ENCODE assay signal across 14 cellular contexts in the genomic region with DNA sequence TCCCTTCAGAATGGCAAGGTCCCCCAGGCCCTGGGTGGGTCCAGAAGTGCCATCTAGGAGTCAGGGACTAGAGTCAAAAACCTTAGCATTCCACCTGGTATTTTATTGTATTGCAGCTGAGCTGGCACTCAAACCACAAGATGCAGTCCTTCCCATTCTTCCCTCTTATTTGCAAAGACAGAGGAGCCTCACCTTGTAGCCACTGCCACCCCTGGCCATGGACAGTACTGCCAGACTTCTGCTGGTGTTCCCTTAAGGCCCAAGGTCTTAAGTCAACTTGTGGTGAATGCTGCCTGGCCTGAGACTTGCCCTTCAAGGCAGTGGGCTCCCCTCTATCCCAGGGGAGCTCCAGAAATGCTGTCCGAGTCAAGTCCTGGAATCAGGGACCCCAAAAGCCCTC. TPM values are rescaled to one million over a fixed set of nuclear protein-coding genes. Genes with fewer than 3 reads are reported as not detected.
DNase-seq lines count a peak whose midpoint lies in the region; ATAC-seq and TF ChIP-seq lines count a peak whose summit lies in the region.
"Had no signal": no experiment of that assay in that cellular context is flagged by ENCODE, and none has a peak within 500 bp of the region (broad histone marks: within the 10 kb centered on the region; RNA-seq: fewer than 3 reads in every experiment).

No MANE protein-coding gene starts in this region.

- no peak overlapping the region for H3K9ac ChIP-seq in H9 (ENCODE audit: extremely low read depth, insufficient read length, low read length)

- no peak overlapping the region for H3K14ac ChIP-seq in H9 (ENCODE audit: insufficient read depth, low read length)

- H2BK15ac ChIP-seq in H9 (ENCODE audit: low read depth, low read length), result no peak overlapping the region

- H3T11ph ChIP-seq in H9 (ENCODE audit: low read length), result no peak overlapping the region

- H3K27ac ChIP-seq in H9 (ENCODE audit: insufficient read length, low read depth, low read length) (no peak overlapping the region), iPS DF 6.9 (ENCODE audit: low read length) (no peak overlapping the region), left lung (no peak overlapping the region)
- H3K27ac ChIP-seq: stomach had no signal

- H2BK120ac ChIP-seq in H9 (ENCODE audit: low read depth, low read length, poor library complexity, severe bottlenecking), result no peak overlapping the region

- H3K4me2 ChIP-seq in H9 (ENCODE audit: insufficient read depth, insufficient read length, low read length), result no peak overlapping the region

- TF ChIP-seq CTCF in AG10803 (conservative IDR thresholded peaks at IDR 0.05; ENCODE audit: low read length) (peak; percentile 11; the same call in 1 of the 2 replicates), H9 (conservative IDR thresholded peaks at IDR 0.05) (peak; percentile 59), left lung (IDR thresholded peaks at IDR 0.05) (no peak)

- ATAC-seq in GM18870 (IDR thresholded peaks at IDR 0.05; ENCODE audit: unreplicated experiment) (no peak), left lung (no peak)
- ATAC-seq: T-cell had no signal

- H2BK12ac ChIP-seq in H9 (ENCODE audit: insufficient read length, low read depth, low read length), result no peak overlapping the region

- H4K20me1 ChIP-seq in H9 (ENCODE audit: control insufficient read depth, insufficient read depth, insufficient read length), result no peaks in the 10 kb centered on the region

- no peak overlapping the region for H3K23ac ChIP-seq in H9 (ENCODE audit: insufficient read length, low read depth, low read length)

- H4K8ac ChIP-seq in H9 (replicated peaks; ENCODE audit: insufficient read length, low read depth, low read length), result no peak overlapping the region

- H3K56ac ChIP-seq in H9 (ENCODE audit: insufficient read length, low read depth, low read length), result no peak overlapping the region

- H3K9me3 Mint-ChIP-seq in H9, result peaks cover 34 to 39% of the 10 kb centered on the region in 2 experiments

- no peak overlapping the region for H3K27ac Mint-ChIP-seq in H9
- H3K27ac Mint-ChIP-seq: nephron progenitor cell, T-cell had no signal

- H3K4me3 ChIP-seq in AG10803 (ENCODE audit: low read length) (no peak overlapping the region), iPS DF 6.9 (ENCODE audit: low read length) (no peak overlapping the region), left lung (no peak overlapping the region)
- H3K4me3 ChIP-seq: HAP-1, stomach had no signal

- peak; percentile 0 for DNase-seq in AG10803 (ENCODE audit: low read depth)
- peak; percentile 66 for DNase-seq in H9
- peak; percentile 3 for DNase-seq in SK-N-DZ (ENCODE audit: low spot score)
- DNase-seq in iPS DF 6.9 (ENCODE audit: low read depth, low spot score), result peak; percentile 16
- no peak for DNase-seq in GM19238 (ENCODE audit: insufficient read length, low spot score)
- no peak for DNase-seq in left lung
- DNase-seq in NCI-H2107 treated with DMSO at 0.1 percent for 48 hours (lab: John Stamatoyannopoulos, UW; ENCODE audit: unreplicated experiment), result no peak
- DNase-seq: NCI-H2081 treated with DMSO at 0.1 percent for 48 hours, nephron progenitor cell, stomach, T-cell had no signal

- H4K5ac ChIP-seq in H9 (ENCODE audit: insufficient read length, low read depth, low read length), result no peak overlapping the region

- H3K36me3 Mint-ChIP-seq in H9 (ENCODE audit: insufficient read depth in 1 of 3, low read depth in 3 of 3), result peaks cover 15 to 23% (median 20%) of the 10 kb centered on the region in 3 experiments

- no peaks in the 10 kb centered on the region for H3K79me2 ChIP-seq in H9 (ENCODE audit: insufficient read depth, low read length)

- H4K91ac ChIP-seq in H9 (ENCODE audit: insufficient read length, low read depth, low read length), result no peak overlapping the region

- H2AK5ac ChIP-seq in H9 (ENCODE audit: insufficient read length, low read length), result no peak overlapping the region

- H3K18ac ChIP-seq in H9 (ENCODE audit: insufficient read length, low read depth, low read length), result no peak overlapping the region

- H3K4me1 ChIP-seq in H9 (ENCODE audit: insufficient read depth, low read length) (no peaks in the 10 kb centered on the region), iPS DF 6.9 (ENCODE audit: control insufficient read depth, insufficient read depth, low read length) (no peaks in the 10 kb centered on the region), left lung (no peaks in the 10 kb centered on the region)
- H3K4me1 ChIP-seq: HAP-1, stomach had no signal

- H3K27me3 ChIP-seq in H9 (ENCODE audit: insufficient read depth, low read length) (no peaks in the 10 kb centered on the region), iPS DF 6.9 (ENCODE audit: control insufficient read depth, insufficient read depth, low read length) (no peaks in the 10 kb centered on the region), left lung (no peaks in the 10 kb centered on the region)
- H3K27me3 ChIP-seq: stomach had no signal

- no peak overlapping the region for H3K4ac ChIP-seq in H9 (ENCODE audit: low read depth, low read length)

- WGBS in H9 (ENCODE audit: extremely low coverage, insufficient read length, low lambda C conversion rate), result no CpG with 5 or more reads among the region's 1 CpG
- WGBS in iPS DF 6.9 (ENCODE audit: insufficient coverage, insufficient read length), result no CpG with 5 or more reads among the region's 1 CpG

- no peak overlapping the region for H2AFZ ChIP-seq in H9 (ENCODE audit: low read length)

- no peak overlapping the region for H2BK20ac ChIP-seq in H9 (ENCODE audit: low read depth, low read length, poor library complexity, severe bottlenecking)

- peaks cover 10% of the 10 kb centered on the region; the same call in 1 of the 2 replicates for H3K27me3 Mint-ChIP-seq in H9 (ENCODE audit: low read depth)

- H2BK5ac ChIP-seq in H9 (ENCODE audit: insufficient read length, low read length), result no peak overlapping the region

- H3K79me1 ChIP-seq in H9 (ENCODE audit: insufficient read depth, low read depth, low read length, poor library complexity, severe bottlenecking), result no peaks in the 10 kb centered on the region

- H3K36me3 ChIP-seq in iPS DF 6.9 (ENCODE audit: control insufficient read depth, insufficient read depth, low read length), result no peaks in the 10 kb centered on the region
- no peaks in the 10 kb centered on the region for H3K36me3 ChIP-seq in left lung
- H3K36me3 ChIP-seq: HAP-1, stomach had no signal

- intact Hi-C loops in left lung (cut with DNase I), result no loop called here

- H3K9me3 ChIP-seq in H9 (ENCODE audit: control insufficient read depth, low read depth, low read length) (peaks cover 6% of the 10 kb centered on the region), iPS DF 6.9 (ENCODE audit: control insufficient read depth, insufficient read depth, low read length) (no peaks in the 10 kb centered on the region; the same call in 1 of the 2 replicates), left lung (peaks cover 0 to 18% of the 10 kb centered on the region in 2 donors)

- H3K23me2 ChIP-seq in H9 (ENCODE audit: insufficient read length, low read depth, low read length, poor library complexity, severe bottlenecking), result no peaks in the 10 kb centered on the region

- H3K4me1 Mint-ChIP-seq in H9, result no peaks in the 10 kb centered on the region

- no peak overlapping the region for H3K4me3 Mint-ChIP-seq in H9
- H3K4me3 Mint-ChIP-seq: nephron progenitor cell, T-cell had no signal

RNA-seq across cellular contexts. Expression of gene UGT1A10, which starts 6.9 kb away (rescaled TPM):
- total RNA-seq in H9 (2021), result not detected in 2 replicates
- not detected in 2 replicates for polyA plus RNA-seq in SK-N-DZ (2014; cell fraction: cytosol; rRNA removed)
- polyA plus RNA-seq in SK-N-DZ (2014; cell fraction: nucleus; rRNA removed), result not detected in 2 replicates
- total RNA-seq in left lung, result not detected
- total RNA-seq: cerebellum, T-cell had no signal

RNA-seq across cellular contexts. Expression of gene UGT1A8, which starts 25.7 kb away (rescaled TPM):
- total RNA-seq in H9 (2021) (not detected in 2 replicates), left lung (not detected)
- polyA plus RNA-seq in SK-N-DZ (2014; cell fraction: cytosol; rRNA removed), result not detected in 2 replicates
- polyA plus RNA-seq in SK-N-DZ (2014; cell fraction: nucleus; rRNA removed), result not detected in 2 replicates
- total RNA-seq: cerebellum, T-cell had no signal

RNA-seq across cellular contexts. Expression of gene UGT1A9, which starts 28.6 kb away (rescaled TPM):
- total RNA-seq in H9 (2021), result not detected in 2 replicates
- polyA plus RNA-seq in SK-N-DZ (2014; cell fraction: cytosol; rRNA removed), result not detected in 2 replicates
- not detected in 2 replicates for polyA plus RNA-seq in SK-N-DZ (2014; cell fraction: nucleus; rRNA removed)
- total RNA-seq in left lung, result not detected
- total RNA-seq: cerebellum, T-cell had no signal
- polyA plus RNA-seq: stomach had no signal

RNA-seq across cellular contexts. Expression of gene UGT1A7, which starts 38.6 kb away (rescaled TPM):
- not detected in 2 replicates for total RNA-seq in H9 (2021)
- polyA plus RNA-seq in SK-N-DZ (2014; cell fraction: cytosol; rRNA removed), result not detected in 2 replicates
- not detected in 2 replicates for polyA plus RNA-seq in SK-N-DZ (2014; cell fraction: nucleus; rRNA removed)
- total RNA-seq in left lung, result not detected
- total RNA-seq: cerebellum had no signal

RNA-seq across cellular contexts. Expression of gene UGT1A6, which starts 49.6 kb away (rescaled TPM):
- not detected in 2 replicates for total RNA-seq in H9 (2021)
- not detected in 2 replicates for polyA plus RNA-seq in SK-N-DZ (2014; cell fraction: cytosol; rRNA removed)
- not detected in 2 replicates for polyA plus RNA-seq in SK-N-DZ (2014; cell fraction: nucleus; rRNA removed)
- 1 to 10 TPM in 1 of 2 donors, not detected in 1; 1.7 TPM for total RNA-seq in left lung
- total RNA-seq: cerebellum had no signal

Comparison
In these comparisons a context has a peak if more than half of its experiments do, and no peak if none do; other contexts are left out.
1. DNase-seq: peak in AG10803 (single experiment), H9 (single experiment), SK-N-DZ (single experiment) and iPS DF 6.9 (single experiment); none in GM19238 (single experiment), left lung (0 of 2) and NCI-H2107 treated with DMSO at 0.1 percent for 48 hours (single experiment).
2. CTCF ChIP-seq: peak in AG10803 (single experiment) and H9 (single experiment); none in left lung (0 of 2).